31 cellular contexts compared by ENCODE assay signal in the genomic region with DNA sequence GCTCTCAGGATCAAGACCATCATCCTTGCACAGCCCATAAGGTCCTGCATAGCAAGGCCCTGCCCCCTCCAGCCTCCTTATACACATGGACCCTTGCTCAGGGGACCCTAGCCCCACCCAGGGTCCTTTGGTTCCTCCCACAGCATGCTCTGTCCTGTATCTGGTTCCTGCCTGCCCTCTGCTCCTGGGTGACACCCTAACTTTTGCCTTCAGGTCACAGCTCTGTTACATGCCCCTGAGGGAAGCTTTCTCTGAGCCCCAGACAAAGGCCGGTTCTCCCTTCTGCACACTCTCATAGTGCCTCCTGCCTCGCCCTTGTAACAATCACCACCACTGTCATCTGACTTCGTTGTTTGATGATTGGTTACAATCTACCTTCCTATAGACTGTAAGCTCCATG.
"Had no signal": no experiment of that assay in that cellular context is flagged by ENCODE, and none has a peak within 500 bp of the region (broad histone marks: within the 10 kb centered on the region; RNA-seq: fewer than 3 reads in every experiment).

No MANE protein-coding gene starts in this region.

- H3K4me3 ChIP-seq: ascending aorta had no signal

- H3K36me3 ChIP-seq: ascending aorta had no signal

- DNase-seq: activated B cell treated with CpG ODN at 0.5 μM for 24 hours; activated CD4-positive, alpha-beta memory T cell treated with anti-CD3 and anti-CD28 coated beads for 36 hours; activated CD4-positive, alpha-beta T cell treated with anti-CD3 and anti-CD28 coated beads for 4 hours; activated CD4-positive, alpha-beta T cell treated with anti-CD3 and anti-CD28 coated beads, Interleukin-2, amount 10 ng/mL, durations not matched to agents 24 days and 14 days; activated CD4-positive, alpha-beta T cell treated with anti-CD3 and anti-CD28 coated beads, Interleukin-2, amount 50 U/mL, for 1 hour; activated CD4-positive, alpha-beta T cell treated with anti-CD3 and anti-CD28 coated beads, Interleukin-2, amount 50 U/mL, for 4 hours; activated CD4-positive, CD25-positive, alpha-beta regulatory T cell treated with anti-CD3 and anti-CD28 coated beads, Interleukin-2, amount 50 U/mL, for 72 hours; activated CD8-positive, alpha-beta memory T cell treated with anti-CD3 and anti-CD28 coated beads, Interleukin-2, amount 50 U/mL, for 4 hours; activated CD8-positive, alpha-beta T cell treated with anti-CD3 and anti-CD28 coated beads for 36 hours; activated gamma-delta T cell treated with Interleukin-2 at 50 U/mL for 16 hours; activated naive CD4-positive, alpha-beta T cell; activated naive CD4-positive, alpha-beta T cell treated with anti-CD3 and anti-CD28 coated beads for 36 hours; activated naive CD4-positive, alpha-beta T cell treated with anti-CD3 and anti-CD28 coated beads, Interleukin-2, amount 50 U/mL, for 16 hours; activated naive CD8-positive, alpha-beta T cell treated with anti-CD3 and anti-CD28 coated beads, Interleukin-2, amount 10 ng/mL, durations not matched to agents 7 days and 5 days; activated naive CD8-positive, alpha-beta T cell treated with anti-CD3 and anti-CD28 coated beads, Interleukin-2, amount 50 U/mL, for 24 hours; activated T-cell treated with anti-CD3 and anti-CD28 coated beads for 4 hours; activated T-cell treated with anti-CD3 and anti-CD28 coated beads, Interleukin-2, amount 50 U/mL, for 1 hour; activated T-cell treated with anti-CD3 and anti-CD28 coated beads, Interleukin-2, amount 50 U/mL, for 4 hours; activated T-cell treated with anti-CD3 and anti-CD28 coated beads, Interleukin-2, amount 50 U/mL, for 72 hours; amygdala; anterior cingulate cortex; caudate nucleus; cerebellar nuclear complex; SW 1271; T-helper 1 cell; T-helper 2 cell; T-helper 9 cell had no signal

- H3K4me1 ChIP-seq: ascending aorta had no signal

- ATAC-seq: activated CD8-positive, alpha-beta T cell treated with anti-CD3 and anti-CD28 coated beads for 36 hours; activated naive CD4-positive, alpha-beta T cell treated with anti-CD3 and anti-CD28 coated beads, Interleukin-2, amount 50 U/mL, for 72 hours; activated naive CD8-positive, alpha-beta T cell treated with anti-CD3 and anti-CD28 coated beads, Interleukin-2, amount 50 U/mL, for 24 hours; activated T-cell treated with anti-CD3 and anti-CD28 coated beads, Interleukin-2, amount 50 U/mL, for 4 hours; activated T-cell treated with anti-CD3 and anti-CD28 coated beads, Interleukin-2, amount 50 U/mL, for 72 hours; activated T-helper 17 cell treated with anti-CD3 and anti-CD28 coated beads, Interleukin-2, amount 50 U/mL, for 72 hours had no signal

- H3K9me3 ChIP-seq: ascending aorta had no signal

- H3K27ac ChIP-seq: ascending aorta, VCaP had no signal

- H3K27me3 ChIP-seq: ascending aorta had no signal
